1 cellular context compared by ENCODE assay signal in genomic region chr1:185739967-185740366, GRCh38.
TF ChIP-seq lines count a peak whose summit lies in the region.

No MANE protein-coding gene starts in this region.

TF ChIP-seq in HepG2, 621 proteins besides CTCF, POLR2A, EP300 and RAD21 (continued from another document):
- TF ChIP-seq, protein P1, sequence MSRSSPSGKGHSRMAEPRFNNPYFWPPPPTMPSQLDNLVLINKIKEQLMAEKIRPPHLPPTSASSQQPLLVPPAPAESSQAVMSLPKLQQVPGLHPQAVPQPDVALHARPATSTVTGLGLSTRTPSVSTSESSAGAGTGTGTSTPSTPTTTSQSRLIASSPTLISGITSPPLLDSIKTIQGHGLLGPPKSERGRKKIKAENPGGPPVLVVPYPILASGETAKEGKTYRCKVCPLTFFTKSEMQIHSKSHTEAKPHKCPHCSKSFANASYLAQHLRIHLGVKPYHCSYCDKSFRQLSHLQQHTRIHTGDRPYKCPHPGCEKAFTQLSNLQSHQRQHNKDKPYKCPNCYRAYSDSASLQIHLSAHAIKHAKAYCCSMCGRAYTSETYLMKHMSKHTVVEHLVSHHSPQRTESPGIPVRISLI (CRISPR knock-in tag; IDR thresholded peaks at IDR 0.05; ENCODE audit: borderline replicate concordance), result no peak
- TF ChIP-seq MBNL3 (CRISPR knock-in tag; conservative IDR thresholded peaks at IDR 0.05), result no peak
- TF ChIP-seq ZMYM4 (CRISPR knock-in tag; IDR thresholded peaks at IDR 0.05), result no peak
- no peak for TF ChIP-seq SMAD3 (CRISPR knock-in tag; IDR thresholded peaks at IDR 0.05)
- no peak for TF ChIP-seq PAWR (CRISPR knock-in tag; IDR thresholded peaks at IDR 0.05; ENCODE audit: borderline replicate concordance)
- TF ChIP-seq MTF2 (CRISPR knock-in tag; IDR thresholded peaks at IDR 0.05; ENCODE audit: borderline replicate concordance), result no peak
- TF ChIP-seq ZNF20 (CRISPR knock-in tag; IDR thresholded peaks at IDR 0.05), result no peak
- TF ChIP-seq KDM1A (CRISPR knock-in tag; IDR thresholded peaks at IDR 0.05), result no peak
- TF ChIP-seq ZNF180 (CRISPR knock-in tag; IDR thresholded peaks at IDR 0.05; ENCODE audit: borderline replicate concordance, low read depth), result no peak
- no peak for TF ChIP-seq FIP1L1 (IDR thresholded peaks at IDR 0.05; ENCODE audit: borderline replicate concordance, insufficient read depth, low read depth, low read length)
